In the genomic region with DNA sequence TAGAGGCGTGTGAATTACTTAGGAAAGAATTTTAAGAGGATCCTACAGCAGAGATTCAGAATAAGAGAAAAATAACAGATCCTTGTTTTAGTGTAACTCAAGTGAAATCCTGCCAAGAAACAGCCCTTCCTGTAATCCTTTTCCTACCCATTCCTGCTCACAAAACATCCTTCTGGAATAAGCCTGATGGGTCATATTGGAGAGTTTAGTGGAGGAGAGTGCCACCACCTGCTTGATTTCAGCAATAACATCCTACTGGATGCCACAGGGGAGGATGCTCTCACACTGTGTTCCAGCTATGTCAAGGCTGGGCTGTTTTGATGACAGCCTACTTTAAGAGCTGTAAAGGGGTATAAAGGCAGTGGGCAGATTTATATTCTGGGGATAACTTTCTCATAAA, we compare ENCODE assay signal across 8 cellular contexts. TPM values are rescaled to one million over a fixed set of nuclear protein-coding genes. Genes with fewer than 3 reads are reported as not detected.
DNase-seq lines count a peak whose midpoint lies in the region; ATAC-seq and TF ChIP-seq lines count a peak whose summit lies in the region.

No MANE protein-coding gene starts in this region.

- no peak overlapping the region for H3K4me3 ChIP-seq in WERI-Rb-1 (ENCODE audit: low read depth, low read length)

- intact Hi-C loops in CD14-positive monocyte (cut with micrococcal nuclease), result no loop called here

- CTCF ChIA-PET in activated CD8-positive, alpha-beta T cell treated with anti-CD3 and anti-CD28 coated beads, Interleukin-2, amount 10 ng/mL, durations not matched to agents 7 days and 5 days (lab: Charles Lee), result no interaction called here

- H3K27ac Mint-ChIP-seq in activated CD8-positive, alpha-beta T cell treated with anti-CD3 and anti-CD28 coated beads, Interleukin-2, amount 10 ng/mL, durations not matched to agents 7 days and 5 days, result no peak overlapping the region
- no peak overlapping the region for H3K27ac Mint-ChIP-seq in CD14-positive monocyte

- H3K4me1 Mint-ChIP-seq in activated T-cell treated with anti-CD3 and anti-CD28 coated beads, Interleukin-2, amount 50 U/mL, for 4 hours (ENCODE audit: low read depth), result no peaks in the 10 kb centered on the region
- no peaks in the 10 kb centered on the region for H3K4me1 Mint-ChIP-seq in activated CD8-positive, alpha-beta T cell treated with anti-CD3 and anti-CD28 coated beads, Interleukin-2, amount 10 ng/mL, durations not matched to agents 7 days and 5 days (ENCODE audit: low read depth)
- H3K4me1 Mint-ChIP-seq in CD14-positive monocyte, result no peaks in the 10 kb centered on the region

- ATAC-seq in GM18868 (IDR thresholded peaks at IDR 0.05; ENCODE audit: unreplicated experiment), result peak; percentile 67
- ATAC-seq in activated T-cell treated with anti-CD3 and anti-CD28 coated beads, Interleukin-2, amount 50 U/mL, for 4 hours, result no peak
- ATAC-seq in activated CD8-positive, alpha-beta T cell treated with anti-CD3 and anti-CD28 coated beads, Interleukin-2, amount 10 ng/mL, durations not matched to agents 7 days and 5 days, result no peak

- H3K4me3 Mint-ChIP-seq in activated T-cell treated with anti-CD3 and anti-CD28 coated beads, Interleukin-2, amount 50 U/mL, for 4 hours, result no peak overlapping the region
- no peak overlapping the region for H3K4me3 Mint-ChIP-seq in activated CD8-positive, alpha-beta T cell treated with anti-CD3 and anti-CD28 coated beads, Interleukin-2, amount 10 ng/mL, durations not matched to agents 7 days and 5 days
- H3K4me3 Mint-ChIP-seq in CD14-positive monocyte, result no peak overlapping the region

- TF ChIP-seq CTCF in WERI-Rb-1 (IDR thresholded peaks at IDR 0.05; ENCODE audit: low read depth, low read length), result peak; percentile 79
- TF ChIP-seq CTCF in CD14-positive monocyte (IDR thresholded peaks at IDR 0.05), result no peak

- POLR2A ChIA-PET in activated CD8-positive, alpha-beta T cell treated with anti-CD3 and anti-CD28 coated beads, Interleukin-2, amount 10 ng/mL, durations not matched to agents 7 days and 5 days (lab: Charles Lee), result no interaction called here

- no peaks in the 10 kb centered on the region for H3K27me3 ChIP-seq in WERI-Rb-1 (ENCODE audit: insufficient read depth, low read depth, severe bottlenecking)

- peaks cover 7% of the 10 kb centered on the region for H3K9me3 Mint-ChIP-seq in activated T-cell treated with anti-CD3 and anti-CD28 coated beads, Interleukin-2, amount 50 U/mL, for 4 hours
- H3K9me3 Mint-ChIP-seq in activated CD8-positive, alpha-beta T cell treated with anti-CD3 and anti-CD28 coated beads, Interleukin-2, amount 10 ng/mL, durations not matched to agents 7 days and 5 days (ENCODE audit: insufficient read depth), result peaks cover 3% of the 10 kb centered on the region
- H3K9me3 Mint-ChIP-seq in CD14-positive monocyte, result peaks cover 0 to 2% (median 0%) of the 10 kb centered on the region in 7 donors

- DNase-seq in NCI-H1105 treated with DMSO at 0.1 percent for 48 hours (lab: John Stamatoyannopoulos, UW), result peak; percentile 51
- peak; percentile 46 for DNase-seq in WERI-Rb-1
- DNase-seq in iPS-NIHi7 (ENCODE audit: extremely low spot score), result peak; percentile 77
- no peak for DNase-seq in activated T-cell treated with anti-CD3 and anti-CD28 coated beads, Interleukin-2, amount 50 U/mL, for 4 hours
- no peak for DNase-seq in activated CD8-positive, alpha-beta T cell treated with anti-CD3 and anti-CD28 coated beads, Interleukin-2, amount 10 ng/mL, durations not matched to agents 7 days and 5 days
- DNase-seq in CD14-positive monocyte (ENCODE audit: low spot score), result no peak
- no peak for DNase-seq in cortex of kidney (lab: John Stamatoyannopoulos, UW)

- H3K27ac ChIP-seq in WERI-Rb-1, result no peak overlapping the region

- H3K9me3 ChIP-seq in WERI-Rb-1 (ENCODE audit: severe bottlenecking), result no peaks in the 10 kb centered on the region

- H3K27me3 Mint-ChIP-seq in activated T-cell treated with anti-CD3 and anti-CD28 coated beads, Interleukin-2, amount 50 U/mL, for 4 hours (ENCODE audit: low read depth), result no peaks in the 10 kb centered on the region
- H3K27me3 Mint-ChIP-seq in activated CD8-positive, alpha-beta T cell treated with anti-CD3 and anti-CD28 coated beads, Interleukin-2, amount 10 ng/mL, durations not matched to agents 7 days and 5 days (ENCODE audit: low read depth), result no peaks in the 10 kb centered on the region
- peaks cover 0 to 2% (median 0%) of the 10 kb centered on the region in 3 donors for H3K27me3 Mint-ChIP-seq in CD14-positive monocyte (ENCODE audit: low read depth in 3 of 3)

- H3K36me3 ChIP-seq in WERI-Rb-1, result no peaks in the 10 kb centered on the region

- H3K36me3 Mint-ChIP-seq in activated T-cell treated with anti-CD3 and anti-CD28 coated beads, Interleukin-2, amount 50 U/mL, for 4 hours (ENCODE audit: insufficient read depth), result no peaks in the 10 kb centered on the region
- no peaks in the 10 kb centered on the region for H3K36me3 Mint-ChIP-seq in activated CD8-positive, alpha-beta T cell treated with anti-CD3 and anti-CD28 coated beads, Interleukin-2, amount 10 ng/mL, durations not matched to agents 7 days and 5 days (ENCODE audit: low read depth)
- H3K36me3 Mint-ChIP-seq in CD14-positive monocyte, result no peaks in the 10 kb centered on the region

RNA-seq across cellular contexts. Expression of a gene that starts 54.8 kb away (rescaled TPM):
- not detected for total RNA-seq in activated T-cell treated with anti-CD3 and anti-CD28 coated beads, Interleukin-2, amount 50 U/mL, for 4 hours
- total RNA-seq in activated CD8-positive, alpha-beta T cell treated with anti-CD3 and anti-CD28 coated beads, Interleukin-2, amount 10 ng/mL, durations not matched to agents 7 days and 5 days, result not detected
- not detected for polyA plus RNA-seq in CD14-positive monocyte

Comparison
In these comparisons a context has a peak if more than half of its experiments do, and no peak if none do; other contexts are left out.
1. DNase-seq: peak in NCI-H1105 treated with DMSO at 0.1 percent for 48 hours (single experiment), WERI-Rb-1 (single experiment) and iPS-NIHi7 (single experiment); none in activated T-cell treated with anti-CD3 and anti-CD28 coated beads, Interleukin-2, amount 50 U/mL, for 4 hours (single experiment), activated CD8-positive, alpha-beta T cell treated with anti-CD3 and anti-CD28 coated beads, Interleukin-2, amount 10 ng/mL, durations not matched to agents 7 days and 5 days (single experiment), CD14-positive monocyte (single experiment) and cortex of kidney (single experiment).